In the genomic region with DNA sequence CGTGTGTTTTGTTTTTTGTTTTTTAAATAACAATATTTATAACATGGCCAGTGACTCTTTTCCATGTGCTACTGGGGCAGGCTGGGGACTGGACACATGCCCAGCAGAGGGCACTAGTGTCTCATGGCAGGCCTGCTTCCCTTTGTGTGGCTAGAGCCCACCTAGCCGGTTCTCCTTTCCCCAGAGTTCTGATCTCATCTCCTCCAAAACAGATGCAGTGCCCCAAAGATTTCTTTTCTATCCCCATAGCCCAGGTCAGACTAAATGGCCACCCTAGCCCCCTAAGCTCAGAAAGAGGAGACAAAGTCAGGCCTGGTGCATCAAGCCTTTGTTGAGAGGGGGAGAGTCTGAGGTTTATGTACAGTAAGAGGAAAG, we compare ENCODE assay signal across 8 cellular contexts. TPM values are rescaled to one million over a fixed set of nuclear protein-coding genes. Genes with fewer than 3 reads are reported as not detected.
DNase-seq lines count a peak whose midpoint lies in the region; ATAC-seq and TF ChIP-seq lines count a peak whose summit lies in the region.

No MANE protein-coding gene starts in this region.

- H3K9ac ChIP-seq in neuronal stem cell (ENCODE audit: low read depth, low read length, poor library complexity) = no peak overlapping the region

- peaks cover 50 to 97% of the 10 kb centered on the region in 2 donors for H3K36me3 ChIP-seq in neuronal stem cell (replicated peaks in 1 of 2; ENCODE audit: control insufficient read depth in 2 of 2, insufficient read depth in 2 of 2, low read length in 2 of 2)

- H4K8ac ChIP-seq in neuronal stem cell (ENCODE audit: low read depth, low read length) = no peak overlapping the region

- no peak overlapping the region for H3K14ac ChIP-seq in neuronal stem cell (ENCODE audit: low read length)

- no peak overlapping the region for H3K23ac ChIP-seq in neuronal stem cell (ENCODE audit: low read depth, low read length, poor library complexity)

- DNase-seq in DMS79 (lab: John Stamatoyannopoulos, UW) (peak; percentile 37), RKO (ENCODE audit: low spot score) (peak; percentile 65), fibroblast of the aortic adventitia (ENCODE audit: low read depth) (peak; percentile 80), neuronal stem cell (ENCODE audit: low spot score) (peak; percentile 63), substantia nigra (lab: John Stamatoyannopoulos, UW) (peak in 47 of 49 donors; percentile 21 to 87 (median 67))
- DNase-seq in Jurkat, Clone E6-1 (ENCODE audit: low read depth, low spot score) = peak; percentile 61

- no peak overlapping the region for H2BK12ac ChIP-seq in neuronal stem cell (ENCODE audit: low read length)

- H3K9me3 Mint-ChIP-seq in activated T-helper 17 cell treated with anti-CD3 and anti-CD28 coated beads, Interleukin-2, amount 50 U/mL, for 72 hours = no peaks in the 10 kb centered on the region

- peaks cover 17% of the 10 kb centered on the region for H3K4me1 Mint-ChIP-seq in activated T-helper 17 cell treated with anti-CD3 and anti-CD28 coated beads, Interleukin-2, amount 50 U/mL, for 72 hours

- H3K27ac Mint-ChIP-seq in activated T-helper 17 cell treated with anti-CD3 and anti-CD28 coated beads, Interleukin-2, amount 50 U/mL, for 72 hours = peak overlapping the region; percentile 57

- H2AK5ac ChIP-seq in neuronal stem cell (ENCODE audit: low read depth, low read length) = no peak overlapping the region

- no peak overlapping the region for H3K4me3 Mint-ChIP-seq in activated T-helper 17 cell treated with anti-CD3 and anti-CD28 coated beads, Interleukin-2, amount 50 U/mL, for 72 hours

- no peaks in the 10 kb centered on the region for H3K27me3 Mint-ChIP-seq in activated T-helper 17 cell treated with anti-CD3 and anti-CD28 coated beads, Interleukin-2, amount 50 U/mL, for 72 hours

- no CpG with 5 or more reads among the region's 2 CpGs for WGBS in neuronal stem cell (ENCODE audit: extremely low coverage in 2 of 2, insufficient read length in 2 of 2, insufficient replicate concordance in 1 of 2), 2 donors

- no peak overlapping the region for H2BK15ac ChIP-seq in neuronal stem cell (ENCODE audit: low read length)

- TF ChIP-seq CTCF in fibroblast of the aortic adventitia (IDR thresholded peaks at IDR 0.05; ENCODE audit: insufficient read depth, low read length) = peak; percentile 97

- no peaks in the 10 kb centered on the region for H3K79me1 ChIP-seq in neuronal stem cell (ENCODE audit: low read depth, low read length)

- H3K27ac ChIP-seq in neuronal stem cell (replicated peaks; ENCODE audit: low read length) (peak overlapping the region; percentile 12), substantia nigra (ENCODE audit: low read depth, low read length, poor library complexity, severe bottlenecking) (peak overlapping the region; percentile 18)

- peak; percentile 90 for ATAC-seq in activated T-helper 17 cell treated with anti-CD3 and anti-CD28 coated beads, Interleukin-2, amount 50 U/mL, for 72 hours (replicated peaks)
- no peak for ATAC-seq in HG03025 (IDR thresholded peaks at IDR 0.05; ENCODE audit: low FRiP score, unreplicated experiment)

- H3K4me2 ChIP-seq in neuronal stem cell (ENCODE audit: insufficient read depth, low read length, poor library complexity, severe bottlenecking) = no peak overlapping the region

- no peak overlapping the region for H2BK120ac ChIP-seq in neuronal stem cell (ENCODE audit: low read depth, low read length)

- peaks cover 2 to 3% of the 10 kb centered on the region in 2 donors for H3K4me1 ChIP-seq in neuronal stem cell (ENCODE audit: control insufficient read depth in 2 of 2, insufficient read depth in 1 of 2, low read depth in 1 of 2, low read length in 2 of 2)

- no peak overlapping the region for H4K91ac ChIP-seq in neuronal stem cell (ENCODE audit: low read depth, low read length, poor library complexity)

- H3K27me3 ChIP-seq in neuronal stem cell (ENCODE audit: control insufficient read depth in 3 of 3, insufficient read depth in 3 of 3, low read depth in 1 of 3, low read length in 3 of 3) = no peaks in the 10 kb centered on the region

- H2BK5ac ChIP-seq in neuronal stem cell (ENCODE audit: low read length) = no peak overlapping the region

- H3K9me3 ChIP-seq in neuronal stem cell (replicated peaks in 1 of 2; ENCODE audit: control insufficient read depth in 2 of 2, insufficient read depth in 1 of 2, low read depth in 1 of 2, low read length in 2 of 2) = peaks cover 0 to 2% of the 10 kb centered on the region in 2 donors

- H3K18ac ChIP-seq in neuronal stem cell (ENCODE audit: low read length) = peak overlapping the region; percentile 54

- no peak overlapping the region for H3K4ac ChIP-seq in neuronal stem cell (ENCODE audit: low read length)

- H3K36me3 Mint-ChIP-seq in activated T-helper 17 cell treated with anti-CD3 and anti-CD28 coated beads, Interleukin-2, amount 50 U/mL, for 72 hours (ENCODE audit: low read depth) = peaks cover 58% of the 10 kb centered on the region

- no peak overlapping the region for H3K4me3 ChIP-seq in Jurkat, Clone E6-1 (ENCODE audit: low read length)
- H3K4me3 ChIP-seq in fibroblast of the aortic adventitia (ENCODE audit: low read depth, low read length) = no peak overlapping the region
- H3K4me3 ChIP-seq in neuronal stem cell (ENCODE audit: low read length in 2 of 2) = peak overlapping the region in 1 of 2 donors; percentile 37

- no peak overlapping the region for H2AFZ ChIP-seq in neuronal stem cell (ENCODE audit: low read length)

RNA-seq across cellular contexts. Expression of a gene that starts 21.2 kb away (rescaled TPM):
- 9.0 TPM for polyA plus RNA-seq in Jurkat, Clone E6-1 (2012; ENCODE audit: insufficient read depth, insufficient read length)
- total RNA-seq in activated T-helper 17 cell treated with anti-CD3 and anti-CD28 coated beads, Interleukin-2, amount 50 U/mL, for 72 hours = 1 to 10 TPM; 7.7 to 8.2 TPM
- total RNA-seq in fibroblast of the aortic adventitia (ENCODE audit: low replicate concordance) = 10.5 and 16.8 TPM in 2 replicates
- 20.1 TPM for polyA plus RNA-seq in neuronal stem cell (2013, experiment 1 of 2)
- polyA plus RNA-seq in neuronal stem cell (2013, experiment 2 of 2) = 20.2 TPM

RNA-seq across cellular contexts. Expression of a gene that starts 39.2 kb away (rescaled TPM):
- polyA plus RNA-seq in Jurkat, Clone E6-1 (2012; ENCODE audit: insufficient read depth, insufficient read length) = not detected
- under 1 TPM in 1 of 2 donors, not detected in 1; 0.11 TPM for total RNA-seq in activated T-helper 17 cell treated with anti-CD3 and anti-CD28 coated beads, Interleukin-2, amount 50 U/mL, for 72 hours
- total RNA-seq in fibroblast of the aortic adventitia (ENCODE audit: low replicate concordance) = 0.45 and 2.7 TPM in 2 replicates
- 0.18 TPM for polyA plus RNA-seq in neuronal stem cell (2013, experiment 1 of 2)
- polyA plus RNA-seq in neuronal stem cell (2013, experiment 2 of 2) = 0.14 TPM
